In the genomic region with DNA sequence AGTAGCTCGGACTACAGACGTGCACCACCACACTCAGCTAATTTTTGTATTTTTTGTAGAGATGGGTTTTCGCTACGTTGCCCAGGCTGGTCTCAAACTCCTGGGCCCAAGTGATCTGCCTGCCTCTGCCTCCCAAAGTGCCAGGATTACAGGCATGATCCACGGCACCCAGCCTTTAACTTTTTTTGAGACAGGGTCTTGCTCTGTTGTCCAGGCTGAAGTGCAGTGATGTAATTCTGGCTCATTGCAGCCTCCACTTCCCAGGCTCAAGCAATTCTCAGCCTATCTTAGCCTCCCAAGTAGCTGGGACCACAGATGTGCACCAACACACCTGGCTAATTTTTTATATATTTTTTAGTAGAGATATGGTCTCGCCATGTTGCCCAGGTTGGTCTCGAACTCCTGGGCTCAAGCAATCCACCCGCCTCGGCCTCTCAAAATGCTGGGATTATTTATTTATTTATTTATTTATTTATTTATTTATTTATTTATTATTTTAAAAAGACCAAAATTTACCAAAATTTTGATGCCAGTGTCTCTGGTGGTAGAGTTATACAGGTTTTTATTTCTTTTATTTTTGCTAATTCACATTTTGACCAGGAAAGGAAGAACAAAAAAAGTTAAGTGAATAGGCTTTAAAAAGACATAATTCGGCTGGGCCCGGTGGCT, we compare ENCODE assay signal across 1 cellular context.
TF ChIP-seq lines count a peak whose summit lies in the region.

No MANE protein-coding gene starts in this region.

TF ChIP-seq in HEK293, 187 proteins besides CTCF, POLR2A, EP300 and RAD21 (continued from another document):
- TF ChIP-seq, protein P1, sequence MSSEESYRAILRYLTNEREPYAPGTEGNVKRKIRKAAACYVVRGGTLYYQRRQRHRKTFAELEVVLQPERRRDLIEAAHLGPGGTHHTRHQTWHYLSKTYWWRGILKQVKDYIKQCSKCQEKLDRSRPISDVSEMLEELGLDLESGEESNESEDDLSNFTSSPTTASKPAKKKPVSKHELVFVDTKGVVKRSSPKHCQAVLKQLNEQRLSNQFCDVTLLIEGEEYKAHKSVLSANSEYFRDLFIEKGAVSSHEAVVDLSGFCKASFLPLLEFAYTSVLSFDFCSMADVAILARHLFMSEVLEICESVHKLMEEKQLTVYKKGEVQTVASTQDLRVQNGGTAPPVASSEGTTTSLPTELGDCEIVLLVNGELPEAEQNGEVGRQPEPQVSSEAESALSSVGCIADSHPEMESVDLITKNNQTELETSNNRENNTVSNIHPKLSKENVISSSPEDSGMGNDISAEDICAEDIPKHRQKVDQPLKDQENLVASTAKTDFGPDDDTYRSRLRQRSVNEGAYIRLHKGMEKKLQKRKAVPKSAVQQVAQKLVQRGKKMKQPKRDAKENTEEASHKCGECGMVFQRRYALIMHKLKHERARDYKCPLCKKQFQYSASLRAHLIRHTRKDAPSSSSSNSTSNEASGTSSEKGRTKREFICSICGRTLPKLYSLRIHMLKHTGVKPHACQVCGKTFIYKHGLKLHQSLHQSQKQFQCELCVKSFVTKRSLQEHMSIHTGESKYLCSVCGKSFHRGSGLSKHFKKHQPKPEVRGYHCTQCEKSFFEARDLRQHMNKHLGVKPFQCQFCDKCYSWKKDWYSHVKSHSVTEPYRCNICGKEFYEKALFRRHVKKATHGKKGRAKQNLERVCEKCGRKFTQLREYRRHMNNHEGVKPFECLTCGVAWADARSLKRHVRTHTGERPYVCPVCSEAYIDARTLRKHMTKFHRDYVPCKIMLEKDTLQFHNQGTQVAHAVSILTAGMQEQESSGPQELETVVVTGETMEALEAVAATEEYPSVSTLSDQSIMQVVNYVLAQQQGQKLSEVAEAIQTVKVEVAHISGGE (tag by site-specific recombination; conservative IDR thresholded peaks at IDR 0.05; ENCODE audit: low read depth), result peak; percentile 70
- TF ChIP-seq, protein P2, sequence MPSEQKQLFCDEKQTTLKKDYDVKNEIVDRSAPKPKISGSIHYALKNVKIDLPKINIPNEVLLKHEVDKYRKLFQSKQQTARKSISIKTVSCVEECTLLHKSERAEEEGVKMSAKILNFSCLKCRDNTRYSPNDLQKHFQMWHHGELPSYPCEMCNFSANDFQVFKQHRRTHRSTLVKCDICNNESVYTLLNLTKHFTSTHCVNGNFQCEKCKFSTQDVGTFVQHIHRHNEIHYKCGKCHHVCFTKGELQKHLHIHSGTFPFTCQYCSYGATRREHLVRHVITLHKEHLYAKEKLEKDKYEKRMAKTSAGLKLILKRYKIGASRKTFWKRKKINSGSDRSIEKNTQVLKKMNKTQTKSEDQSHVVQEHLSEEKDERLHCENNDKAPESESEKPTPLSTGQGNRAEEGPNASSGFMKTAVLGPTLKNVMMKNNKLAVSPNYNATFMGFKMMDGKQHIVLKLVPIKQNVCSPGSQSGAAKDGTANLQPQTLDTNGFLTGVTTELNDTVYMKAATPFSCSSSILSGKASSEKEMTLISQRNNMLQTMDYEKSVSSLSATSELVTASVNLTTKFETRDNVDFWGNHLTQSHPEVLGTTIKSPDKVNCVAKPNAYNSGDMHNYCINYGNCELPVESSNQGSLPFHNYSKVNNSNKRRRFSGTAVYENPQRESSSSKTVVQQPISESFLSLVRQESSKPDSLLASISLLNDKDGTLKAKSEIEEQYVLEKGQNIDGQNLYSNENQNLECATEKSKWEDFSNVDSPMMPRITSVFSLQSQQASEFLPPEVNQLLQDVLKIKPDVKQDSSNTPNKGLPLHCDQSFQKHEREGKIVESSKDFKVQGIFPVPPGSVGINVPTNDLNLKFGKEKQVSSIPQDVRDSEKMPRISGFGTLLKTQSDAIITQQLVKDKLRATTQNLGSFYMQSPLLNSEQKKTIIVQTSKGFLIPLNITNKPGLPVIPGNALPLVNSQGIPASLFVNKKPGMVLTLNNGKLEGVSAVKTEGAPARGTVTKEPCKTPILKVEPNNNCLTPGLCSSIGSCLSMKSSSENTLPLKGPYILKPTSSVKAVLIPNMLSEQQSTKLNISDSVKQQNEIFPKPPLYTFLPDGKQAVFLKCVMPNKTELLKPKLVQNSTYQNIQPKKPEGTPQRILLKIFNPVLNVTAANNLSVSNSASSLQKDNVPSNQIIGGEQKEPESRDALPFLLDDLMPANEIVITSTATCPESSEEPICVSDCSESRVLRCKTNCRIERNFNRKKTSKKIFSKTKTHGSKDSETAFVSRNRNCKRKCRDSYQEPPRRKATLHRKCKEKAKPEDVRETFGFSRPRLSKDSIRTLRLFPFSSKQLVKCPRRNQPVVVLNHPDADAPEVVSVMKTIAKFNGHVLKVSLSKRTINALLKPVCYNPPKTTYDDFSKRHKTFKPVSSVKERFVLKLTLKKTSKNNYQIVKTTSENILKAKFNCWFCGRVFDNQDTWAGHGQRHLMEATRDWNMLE (tag by site-specific recombination; conservative IDR thresholded peaks at IDR 0.05; ENCODE audit: low read depth), result peak; percentile 81
- 0 out of 2 replicates have a peak, but pooled peaks have one; percentile 45 for TF ChIP-seq ZNF433 (tag by site-specific recombination; IDR thresholded peaks at IDR 0.05; ENCODE audit: low read depth)
- no peak for TF ChIP-seq ZNF776 (tag by site-specific recombination; IDR thresholded peaks at IDR 0.05; ENCODE audit: borderline replicate concordance)
- peak; percentile 77 for TF ChIP-seq ZNF555 (tag by site-specific recombination; conservative IDR thresholded peaks at IDR 0.05)
- peak; percentile 92 for TF ChIP-seq ZNF394 (tag by site-specific recombination; IDR thresholded peaks at IDR 0.05; ENCODE audit: borderline replicate concordance)
- TF ChIP-seq, protein P3, sequence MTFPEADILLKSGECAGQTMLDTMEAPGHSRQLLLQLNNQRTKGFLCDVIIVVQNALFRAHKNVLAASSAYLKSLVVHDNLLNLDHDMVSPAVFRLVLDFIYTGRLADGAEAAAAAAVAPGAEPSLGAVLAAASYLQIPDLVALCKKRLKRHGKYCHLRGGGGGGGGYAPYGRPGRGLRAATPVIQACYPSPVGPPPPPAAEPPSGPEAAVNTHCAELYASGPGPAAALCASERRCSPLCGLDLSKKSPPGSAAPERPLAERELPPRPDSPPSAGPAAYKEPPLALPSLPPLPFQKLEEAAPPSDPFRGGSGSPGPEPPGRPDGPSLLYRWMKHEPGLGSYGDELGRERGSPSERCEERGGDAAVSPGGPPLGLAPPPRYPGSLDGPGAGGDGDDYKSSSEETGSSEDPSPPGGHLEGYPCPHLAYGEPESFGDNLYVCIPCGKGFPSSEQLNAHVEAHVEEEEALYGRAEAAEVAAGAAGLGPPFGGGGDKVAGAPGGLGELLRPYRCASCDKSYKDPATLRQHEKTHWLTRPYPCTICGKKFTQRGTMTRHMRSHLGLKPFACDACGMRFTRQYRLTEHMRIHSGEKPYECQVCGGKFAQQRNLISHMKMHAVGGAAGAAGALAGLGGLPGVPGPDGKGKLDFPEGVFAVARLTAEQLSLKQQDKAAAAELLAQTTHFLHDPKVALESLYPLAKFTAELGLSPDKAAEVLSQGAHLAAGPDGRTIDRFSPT (tag by site-specific recombination; IDR thresholded peaks at IDR 0.05), result no peak
- no peak for TF ChIP-seq RBAK (tag by site-specific recombination; IDR thresholded peaks at IDR 0.05)
- peak; percentile 44; the same call in 1 of the 2 replicates for TF ChIP-seq ZFP37 (tag by site-specific recombination; IDR thresholded peaks at IDR 0.05)
- no peak for TF ChIP-seq ZNF37A (tag by site-specific recombination; IDR thresholded peaks at IDR 0.05)
